In the genomic region with DNA sequence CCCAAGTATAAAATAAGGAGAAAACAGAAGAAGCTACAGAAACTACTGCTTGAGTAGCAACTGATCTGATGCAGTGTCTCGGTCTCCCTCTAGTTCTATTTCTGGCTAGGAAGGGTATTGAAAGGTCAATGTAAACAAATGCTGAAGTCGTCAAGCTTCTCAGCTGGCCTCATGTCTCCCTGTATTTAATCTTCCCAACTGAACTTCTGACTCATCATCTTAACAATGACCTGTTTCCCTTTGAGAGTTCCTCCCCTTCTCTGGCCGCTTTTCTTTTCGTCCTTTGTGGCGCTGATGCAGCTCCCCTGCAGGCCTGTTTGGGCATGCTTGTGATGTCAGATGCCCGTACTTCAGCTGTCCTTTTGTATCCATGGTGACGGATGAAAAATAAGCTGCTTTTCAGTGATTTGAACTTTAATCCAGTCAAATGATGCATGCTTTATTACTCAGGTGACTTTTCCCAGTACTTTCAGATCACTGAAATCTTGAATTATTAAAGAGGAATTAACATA, we compare ENCODE assay signal across 1 cellular context.
TF ChIP-seq lines count a peak whose summit lies in the region.

No MANE protein-coding gene starts in this region.

TF ChIP-seq in HEK293, 187 proteins besides CTCF, POLR2A, EP300 and RAD21 (continued from another document and continues in another):
- TF ChIP-seq ZNF585B (tag by site-specific recombination; IDR thresholded peaks at IDR 0.05) (no peak), ZNF791 (tag by site-specific recombination; IDR thresholded peaks at IDR 0.05) (no peak), KLF16 (tag by site-specific recombination; IDR thresholded peaks at IDR 0.05) (no peak), PRDM1 (tag by site-specific recombination; IDR thresholded peaks at IDR 0.05) (peak; percentile 98), KLF7 (tag by site-specific recombination; IDR thresholded peaks at IDR 0.05; ENCODE audit: borderline replicate concordance) (no peak), ZNF658 (tag by site-specific recombination; IDR thresholded peaks at IDR 0.05) (no peak), ZNF211 (tag by site-specific recombination; IDR thresholded peaks at IDR 0.05; ENCODE audit: low read depth) (no peak), ZNF544 (tag by site-specific recombination; IDR thresholded peaks at IDR 0.05) (no peak), ZNF155 (tag by site-specific recombination; IDR thresholded peaks at IDR 0.05) (no peak), ZNF707 (tag by site-specific recombination; IDR thresholded peaks at IDR 0.05) (no peak), ZNF157 (tag by site-specific recombination; IDR thresholded peaks at IDR 0.05) (no peak), ZNF324 (tag by site-specific recombination; IDR thresholded peaks at IDR 0.05) (no peak), ZNF530 (tag by site-specific recombination; IDR thresholded peaks at IDR 0.05; ENCODE audit: low read depth) (no peak), ZNF777 (tag by site-specific recombination; IDR thresholded peaks at IDR 0.05; ENCODE audit: borderline replicate concordance) (no peak), ZNF335 (tag by site-specific recombination; conservative IDR thresholded peaks at IDR 0.05) (no peak), ZNF529 (tag by site-specific recombination; IDR thresholded peaks at IDR 0.05; ENCODE audit: insufficient replicate concordance) (no peak), ZNF610 (tag by site-specific recombination; IDR thresholded peaks at IDR 0.05; ENCODE audit: borderline replicate concordance) (peak; percentile 52; the same call in 1 of the 2 replicates), SETDB1 (IDR thresholded peaks at IDR 0.05; ENCODE audit: insufficient read length, low read length) (peak; percentile 26), ZNF274 (IDR thresholded peaks at IDR 0.05; ENCODE audit: low read length) (no peak), ZNF274 (tag by site-specific recombination; IDR thresholded peaks at IDR 0.05; ENCODE audit: borderline replicate concordance) (no peak), ZNF302 (tag by site-specific recombination; IDR thresholded peaks at IDR 0.05; ENCODE audit: low read depth) (no peak), ZNF37A (tag by site-specific recombination; IDR thresholded peaks at IDR 0.05) (no peak), ZNF184 (tag by site-specific recombination; IDR thresholded peaks at IDR 0.05) (no peak), ZSCAN30 (tag by site-specific recombination; IDR thresholded peaks at IDR 0.05) (peak; percentile 60; the same call in 1 of the 2 replicates), ZBTB7A (tag by site-specific recombination; IDR thresholded peaks at IDR 0.05; ENCODE audit: low read depth) (no peak), ZNF473 (tag by site-specific recombination; IDR thresholded peaks at IDR 0.05) (no peak), ZIC2 (tag by site-specific recombination; IDR thresholded peaks at IDR 0.05) (no peak), ZNF169 (tag by site-specific recombination; IDR thresholded peaks at IDR 0.05) (no peak), ZNF549 (tag by site-specific recombination; IDR thresholded peaks at IDR 0.05) (no peak), ZNF404 (tag by site-specific recombination; IDR thresholded peaks at IDR 0.05) (no peak), YY1 (tag by site-specific recombination; IDR thresholded peaks at IDR 0.05) (no peak), ZNF138 (tag by site-specific recombination; IDR thresholded peaks at IDR 0.05; ENCODE audit: borderline replicate concordance) (no peak), ZNF292 (tag by site-specific recombination; IDR thresholded peaks at IDR 0.05; ENCODE audit: borderline replicate concordance, low read depth) (no peak), HOXC10 (CRISPR knock-in tag; IDR thresholded peaks at IDR 0.05) (no peak), SP7 (tag by site-specific recombination; IDR thresholded peaks at IDR 0.05) (peak; percentile 94), TCF7L2 (IDR thresholded peaks at IDR 0.05; ENCODE audit: borderline replicate concordance, low read depth, low read length) (peak; percentile 64), ZNF202 (tag by site-specific recombination; IDR thresholded peaks at IDR 0.05; ENCODE audit: borderline replicate concordance) (no peak), ZNF19 (tag by site-specific recombination; IDR thresholded peaks at IDR 0.05; ENCODE audit: low read depth) (no peak), ZNF394 (tag by site-specific recombination; IDR thresholded peaks at IDR 0.05; ENCODE audit: borderline replicate concordance) (peak; percentile 74), ZBTB48 (tag by site-specific recombination; IDR thresholded peaks at IDR 0.05) (no peak), TRIM28 (IDR thresholded peaks at IDR 0.05; ENCODE audit: borderline replicate concordance, low read length) (peak; percentile 99)
- TF ChIP-seq, protein P1, sequence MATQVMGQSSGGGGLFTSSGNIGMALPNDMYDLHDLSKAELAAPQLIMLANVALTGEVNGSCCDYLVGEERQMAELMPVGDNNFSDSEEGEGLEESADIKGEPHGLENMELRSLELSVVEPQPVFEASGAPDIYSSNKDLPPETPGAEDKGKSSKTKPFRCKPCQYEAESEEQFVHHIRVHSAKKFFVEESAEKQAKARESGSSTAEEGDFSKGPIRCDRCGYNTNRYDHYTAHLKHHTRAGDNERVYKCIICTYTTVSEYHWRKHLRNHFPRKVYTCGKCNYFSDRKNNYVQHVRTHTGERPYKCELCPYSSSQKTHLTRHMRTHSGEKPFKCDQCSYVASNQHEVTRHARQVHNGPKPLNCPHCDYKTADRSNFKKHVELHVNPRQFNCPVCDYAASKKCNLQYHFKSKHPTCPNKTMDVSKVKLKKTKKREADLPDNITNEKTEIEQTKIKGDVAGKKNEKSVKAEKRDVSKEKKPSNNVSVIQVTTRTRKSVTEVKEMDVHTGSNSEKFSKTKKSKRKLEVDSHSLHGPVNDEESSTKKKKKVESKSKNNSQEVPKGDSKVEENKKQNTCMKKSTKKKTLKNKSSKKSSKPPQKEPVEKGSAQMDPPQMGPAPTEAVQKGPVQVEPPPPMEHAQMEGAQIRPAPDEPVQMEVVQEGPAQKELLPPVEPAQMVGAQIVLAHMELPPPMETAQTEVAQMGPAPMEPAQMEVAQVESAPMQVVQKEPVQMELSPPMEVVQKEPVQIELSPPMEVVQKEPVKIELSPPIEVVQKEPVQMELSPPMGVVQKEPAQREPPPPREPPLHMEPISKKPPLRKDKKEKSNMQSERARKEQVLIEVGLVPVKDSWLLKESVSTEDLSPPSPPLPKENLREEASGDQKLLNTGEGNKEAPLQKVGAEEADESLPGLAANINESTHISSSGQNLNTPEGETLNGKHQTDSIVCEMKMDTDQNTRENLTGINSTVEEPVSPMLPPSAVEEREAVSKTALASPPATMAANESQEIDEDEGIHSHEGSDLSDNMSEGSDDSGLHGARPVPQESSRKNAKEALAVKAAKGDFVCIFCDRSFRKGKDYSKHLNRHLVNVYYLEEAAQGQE (tag by site-specific recombination; IDR thresholded peaks at IDR 0.05) = no peak
- TF ChIP-seq, protein P2, sequence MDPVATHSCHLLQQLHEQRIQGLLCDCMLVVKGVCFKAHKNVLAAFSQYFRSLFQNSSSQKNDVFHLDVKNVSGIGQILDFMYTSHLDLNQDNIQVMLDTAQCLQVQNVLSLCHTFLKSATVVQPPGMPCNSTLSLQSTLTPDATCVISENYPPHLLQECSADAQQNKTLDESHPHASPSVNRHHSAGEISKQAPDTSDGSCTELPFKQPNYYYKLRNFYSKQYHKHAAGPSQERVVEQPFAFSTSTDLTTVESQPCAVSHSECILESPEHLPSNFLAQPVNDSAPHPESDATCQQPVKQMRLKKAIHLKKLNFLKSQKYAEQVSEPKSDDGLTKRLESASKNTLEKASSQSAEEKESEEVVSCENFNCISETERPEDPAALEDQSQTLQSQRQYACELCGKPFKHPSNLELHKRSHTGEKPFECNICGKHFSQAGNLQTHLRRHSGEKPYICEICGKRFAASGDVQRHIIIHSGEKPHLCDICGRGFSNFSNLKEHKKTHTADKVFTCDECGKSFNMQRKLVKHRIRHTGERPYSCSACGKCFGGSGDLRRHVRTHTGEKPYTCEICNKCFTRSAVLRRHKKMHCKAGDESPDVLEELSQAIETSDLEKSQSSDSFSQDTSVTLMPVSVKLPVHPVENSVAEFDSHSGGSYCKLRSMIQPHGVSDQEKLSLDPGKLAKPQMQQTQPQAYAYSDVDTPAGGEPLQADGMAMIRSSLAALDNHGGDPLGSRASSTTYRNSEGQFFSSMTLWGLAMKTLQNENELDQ (tag by site-specific recombination; IDR thresholded peaks at IDR 0.05; ENCODE audit: low read depth) = no peak
- TF ChIP-seq, protein P3, sequence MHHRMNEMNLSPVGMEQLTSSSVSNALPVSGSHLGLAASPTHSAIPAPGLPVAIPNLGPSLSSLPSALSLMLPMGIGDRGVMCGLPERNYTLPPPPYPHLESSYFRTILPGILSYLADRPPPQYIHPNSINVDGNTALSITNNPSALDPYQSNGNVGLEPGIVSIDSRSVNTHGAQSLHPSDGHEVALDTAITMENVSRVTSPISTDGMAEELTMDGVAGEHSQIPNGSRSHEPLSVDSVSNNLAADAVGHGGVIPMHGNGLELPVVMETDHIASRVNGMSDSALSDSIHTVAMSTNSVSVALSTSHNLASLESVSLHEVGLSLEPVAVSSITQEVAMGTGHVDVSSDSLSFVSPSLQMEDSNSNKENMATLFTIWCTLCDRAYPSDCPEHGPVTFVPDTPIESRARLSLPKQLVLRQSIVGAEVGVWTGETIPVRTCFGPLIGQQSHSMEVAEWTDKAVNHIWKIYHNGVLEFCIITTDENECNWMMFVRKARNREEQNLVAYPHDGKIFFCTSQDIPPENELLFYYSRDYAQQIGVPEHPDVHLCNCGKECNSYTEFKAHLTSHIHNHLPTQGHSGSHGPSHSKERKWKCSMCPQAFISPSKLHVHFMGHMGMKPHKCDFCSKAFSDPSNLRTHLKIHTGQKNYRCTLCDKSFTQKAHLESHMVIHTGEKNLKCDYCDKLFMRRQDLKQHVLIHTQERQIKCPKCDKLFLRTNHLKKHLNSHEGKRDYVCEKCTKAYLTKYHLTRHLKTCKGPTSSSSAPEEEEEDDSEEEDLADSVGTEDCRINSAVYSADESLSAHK (tag by site-specific recombination; IDR thresholded peaks at IDR 0.05) = peak; percentile 55; the same call in 1 of the 2 replicates
- TF ChIP-seq, protein P4, sequence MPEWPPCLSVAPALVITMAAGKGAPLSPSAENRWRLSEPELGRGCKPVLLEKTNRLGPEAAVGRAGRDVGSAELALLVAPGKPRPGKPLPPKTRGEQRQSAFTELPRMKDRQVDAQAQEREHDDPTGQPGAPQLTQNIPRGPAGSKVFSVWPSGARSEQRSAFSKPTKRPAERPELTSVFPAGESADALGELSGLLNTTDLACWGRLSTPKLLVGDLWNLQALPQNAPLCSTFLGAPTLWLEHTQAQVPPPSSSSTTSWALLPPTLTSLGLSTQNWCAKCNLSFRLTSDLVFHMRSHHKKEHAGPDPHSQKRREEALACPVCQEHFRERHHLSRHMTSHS (tag by site-specific recombination; IDR thresholded peaks at IDR 0.05) = no peak
- TF ChIP-seq, protein P5, sequence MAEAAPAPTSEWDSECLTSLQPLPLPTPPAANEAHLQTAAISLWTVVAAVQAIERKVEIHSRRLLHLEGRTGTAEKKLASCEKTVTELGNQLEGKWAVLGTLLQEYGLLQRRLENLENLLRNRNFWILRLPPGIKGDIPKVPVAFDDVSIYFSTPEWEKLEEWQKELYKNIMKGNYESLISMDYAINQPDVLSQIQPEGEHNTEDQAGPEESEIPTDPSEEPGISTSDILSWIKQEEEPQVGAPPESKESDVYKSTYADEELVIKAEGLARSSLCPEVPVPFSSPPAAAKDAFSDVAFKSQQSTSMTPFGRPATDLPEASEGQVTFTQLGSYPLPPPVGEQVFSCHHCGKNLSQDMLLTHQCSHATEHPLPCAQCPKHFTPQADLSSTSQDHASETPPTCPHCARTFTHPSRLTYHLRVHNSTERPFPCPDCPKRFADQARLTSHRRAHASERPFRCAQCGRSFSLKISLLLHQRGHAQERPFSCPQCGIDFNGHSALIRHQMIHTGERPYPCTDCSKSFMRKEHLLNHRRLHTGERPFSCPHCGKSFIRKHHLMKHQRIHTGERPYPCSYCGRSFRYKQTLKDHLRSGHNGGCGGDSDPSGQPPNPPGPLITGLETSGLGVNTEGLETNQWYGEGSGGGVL (tag by site-specific recombination; IDR thresholded peaks at IDR 0.05) = no peak; the same call in 1 of the 2 replicates
- TF ChIP-seq, protein P6, sequence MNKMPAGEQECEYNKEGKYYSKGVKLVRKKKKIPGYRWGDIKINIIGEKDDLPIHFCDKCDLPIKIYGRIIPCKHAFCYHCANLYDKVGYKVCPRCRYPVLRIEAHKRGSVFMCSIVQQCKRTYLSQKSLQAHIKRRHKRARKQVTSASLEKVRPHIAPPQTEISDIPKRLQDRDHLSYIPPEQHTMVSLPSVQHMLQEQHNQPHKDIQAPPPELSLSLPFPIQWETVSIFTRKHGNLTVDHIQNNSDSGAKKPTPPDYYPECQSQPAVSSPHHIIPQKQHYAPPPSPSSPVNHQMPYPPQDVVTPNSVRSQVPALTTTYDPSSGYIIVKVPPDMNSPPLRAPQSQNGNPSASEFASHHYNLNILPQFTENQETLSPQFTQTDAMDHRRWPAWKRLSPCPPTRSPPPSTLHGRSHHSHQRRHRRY (tag by site-specific recombination; IDR thresholded peaks at IDR 0.05) = no peak
- TF ChIP-seq, protein P7, sequence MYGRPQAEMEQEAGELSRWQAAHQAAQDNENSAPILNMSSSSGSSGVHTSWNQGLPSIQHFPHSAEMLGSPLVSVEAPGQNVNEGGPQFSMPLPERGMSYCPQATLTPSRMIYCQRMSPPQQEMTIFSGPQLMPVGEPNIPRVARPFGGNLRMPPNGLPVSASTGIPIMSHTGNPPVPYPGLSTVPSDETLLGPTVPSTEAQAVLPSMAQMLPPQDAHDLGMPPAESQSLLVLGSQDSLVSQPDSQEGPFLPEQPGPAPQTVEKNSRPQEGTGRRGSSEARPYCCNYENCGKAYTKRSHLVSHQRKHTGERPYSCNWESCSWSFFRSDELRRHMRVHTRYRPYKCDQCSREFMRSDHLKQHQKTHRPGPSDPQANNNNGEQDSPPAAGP (tag by site-specific recombination; IDR thresholded peaks at IDR 0.05) = peak; percentile 82
- TF ChIP-seq, protein P8, sequence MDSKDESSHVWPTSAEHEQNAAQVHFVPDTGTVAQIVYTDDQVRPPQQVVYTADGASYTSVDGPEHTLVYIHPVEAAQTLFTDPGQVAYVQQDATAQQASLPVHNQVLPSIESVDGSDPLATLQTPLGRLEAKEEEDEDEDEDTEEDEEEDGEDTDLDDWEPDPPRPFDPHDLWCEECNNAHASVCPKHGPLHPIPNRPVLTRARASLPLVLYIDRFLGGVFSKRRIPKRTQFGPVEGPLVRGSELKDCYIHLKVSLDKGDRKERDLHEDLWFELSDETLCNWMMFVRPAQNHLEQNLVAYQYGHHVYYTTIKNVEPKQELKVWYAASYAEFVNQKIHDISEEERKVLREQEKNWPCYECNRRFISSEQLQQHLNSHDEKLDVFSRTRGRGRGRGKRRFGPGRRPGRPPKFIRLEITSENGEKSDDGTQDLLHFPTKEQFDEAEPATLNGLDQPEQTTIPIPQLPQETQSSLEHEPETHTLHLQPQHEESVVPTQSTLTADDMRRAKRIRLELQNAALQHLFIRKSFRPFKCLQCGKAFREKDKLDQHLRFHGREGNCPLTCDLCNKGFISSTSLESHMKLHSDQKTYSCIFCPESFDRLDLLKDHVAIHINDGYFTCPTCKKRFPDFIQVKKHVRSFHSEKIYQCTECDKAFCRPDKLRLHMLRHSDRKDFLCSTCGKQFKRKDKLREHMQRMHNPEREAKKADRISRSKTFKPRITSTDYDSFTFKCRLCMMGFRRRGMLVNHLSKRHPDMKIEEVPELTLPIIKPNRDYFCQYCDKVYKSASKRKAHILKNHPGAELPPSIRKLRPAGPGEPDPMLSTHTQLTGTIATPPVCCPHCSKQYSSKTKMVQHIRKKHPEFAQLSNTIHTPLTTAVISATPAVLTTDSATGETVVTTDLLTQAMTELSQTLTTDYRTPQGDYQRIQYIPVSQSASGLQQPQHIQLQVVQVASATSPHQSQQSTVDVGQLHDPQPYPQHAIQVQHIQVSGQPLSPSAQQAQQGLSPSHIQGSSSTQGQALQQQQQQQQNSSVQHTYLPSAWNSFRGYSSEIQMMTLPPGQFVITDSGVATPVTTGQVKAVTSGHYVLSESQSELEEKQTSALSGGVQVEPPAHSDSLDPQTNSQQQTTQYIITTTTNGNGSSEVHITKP (tag by site-specific recombination; IDR thresholded peaks at IDR 0.05) = peak; percentile 96
